In the genomic region with DNA sequence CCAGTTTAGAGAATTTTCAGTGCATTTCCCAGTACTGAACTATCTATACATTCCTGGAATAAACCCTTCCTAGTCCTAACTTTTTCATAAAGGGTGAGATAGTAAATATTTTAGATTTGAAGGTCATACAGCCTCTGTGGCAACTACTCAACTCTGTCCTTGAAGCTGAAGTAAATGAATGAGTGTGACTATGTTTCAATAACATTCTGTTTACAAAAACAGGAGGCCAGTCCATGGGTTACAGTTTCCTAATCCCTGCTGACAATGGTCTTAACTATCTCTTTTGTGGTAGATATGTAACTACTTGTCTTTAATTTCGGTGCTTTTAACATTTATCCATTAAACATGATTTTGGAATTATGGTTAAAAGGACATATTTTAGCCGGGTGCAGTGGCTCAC, we compare ENCODE assay signal across 1 cellular context.
TF ChIP-seq lines count a peak whose summit lies in the region.

No MANE protein-coding gene starts in this region.

TF ChIP-seq in HepG2, 621 proteins besides CTCF, POLR2A, EP300 and RAD21 (continued from another document and continues in another):
- TF ChIP-seq, protein P1, sequence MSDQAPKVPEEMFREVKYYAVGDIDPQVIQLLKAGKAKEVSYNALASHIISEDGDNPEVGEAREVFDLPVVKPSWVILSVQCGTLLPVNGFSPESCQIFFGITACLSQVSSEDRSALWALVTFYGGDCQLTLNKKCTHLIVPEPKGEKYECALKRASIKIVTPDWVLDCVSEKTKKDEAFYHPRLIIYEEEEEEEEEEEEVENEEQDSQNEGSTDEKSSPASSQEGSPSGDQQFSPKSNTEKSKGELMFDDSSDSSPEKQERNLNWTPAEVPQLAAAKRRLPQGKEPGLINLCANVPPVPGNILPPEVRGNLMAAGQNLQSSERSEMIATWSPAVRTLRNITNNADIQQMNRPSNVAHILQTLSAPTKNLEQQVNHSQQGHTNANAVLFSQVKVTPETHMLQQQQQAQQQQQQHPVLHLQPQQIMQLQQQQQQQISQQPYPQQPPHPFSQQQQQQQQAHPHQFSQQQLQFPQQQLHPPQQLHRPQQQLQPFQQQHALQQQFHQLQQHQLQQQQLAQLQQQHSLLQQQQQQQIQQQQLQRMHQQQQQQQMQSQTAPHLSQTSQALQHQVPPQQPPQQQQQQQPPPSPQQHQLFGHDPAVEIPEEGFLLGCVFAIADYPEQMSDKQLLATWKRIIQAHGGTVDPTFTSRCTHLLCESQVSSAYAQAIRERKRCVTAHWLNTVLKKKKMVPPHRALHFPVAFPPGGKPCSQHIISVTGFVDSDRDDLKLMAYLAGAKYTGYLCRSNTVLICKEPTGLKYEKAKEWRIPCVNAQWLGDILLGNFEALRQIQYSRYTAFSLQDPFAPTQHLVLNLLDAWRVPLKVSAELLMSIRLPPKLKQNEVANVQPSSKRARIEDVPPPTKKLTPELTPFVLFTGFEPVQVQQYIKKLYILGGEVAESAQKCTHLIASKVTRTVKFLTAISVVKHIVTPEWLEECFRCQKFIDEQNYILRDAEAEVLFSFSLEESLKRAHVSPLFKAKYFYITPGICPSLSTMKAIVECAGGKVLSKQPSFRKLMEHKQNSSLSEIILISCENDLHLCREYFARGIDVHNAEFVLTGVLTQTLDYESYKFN (CRISPR knock-in tag; conservative IDR thresholded peaks at IDR 0.05), result peak; percentile 92
- peak; percentile 44; the same call in 1 of the 2 replicates for TF ChIP-seq IRF2 (CRISPR knock-in tag; IDR thresholded peaks at IDR 0.05)
- TF ChIP-seq KDM6A (CRISPR knock-in tag; IDR thresholded peaks at IDR 0.05; ENCODE audit: low read depth), result peak; percentile 69
- peak; percentile 94 for TF ChIP-seq DPF2 (CRISPR knock-in tag; IDR thresholded peaks at IDR 0.05; ENCODE audit: borderline replicate concordance, low read depth)
- TF ChIP-seq FOXA1 (IDR thresholded peaks at IDR 0.05), result no peak
- TF ChIP-seq FOXA1 (CRISPR knock-in tag; IDR thresholded peaks at IDR 0.05), result peak; percentile 85
- TF ChIP-seq, protein P2, sequence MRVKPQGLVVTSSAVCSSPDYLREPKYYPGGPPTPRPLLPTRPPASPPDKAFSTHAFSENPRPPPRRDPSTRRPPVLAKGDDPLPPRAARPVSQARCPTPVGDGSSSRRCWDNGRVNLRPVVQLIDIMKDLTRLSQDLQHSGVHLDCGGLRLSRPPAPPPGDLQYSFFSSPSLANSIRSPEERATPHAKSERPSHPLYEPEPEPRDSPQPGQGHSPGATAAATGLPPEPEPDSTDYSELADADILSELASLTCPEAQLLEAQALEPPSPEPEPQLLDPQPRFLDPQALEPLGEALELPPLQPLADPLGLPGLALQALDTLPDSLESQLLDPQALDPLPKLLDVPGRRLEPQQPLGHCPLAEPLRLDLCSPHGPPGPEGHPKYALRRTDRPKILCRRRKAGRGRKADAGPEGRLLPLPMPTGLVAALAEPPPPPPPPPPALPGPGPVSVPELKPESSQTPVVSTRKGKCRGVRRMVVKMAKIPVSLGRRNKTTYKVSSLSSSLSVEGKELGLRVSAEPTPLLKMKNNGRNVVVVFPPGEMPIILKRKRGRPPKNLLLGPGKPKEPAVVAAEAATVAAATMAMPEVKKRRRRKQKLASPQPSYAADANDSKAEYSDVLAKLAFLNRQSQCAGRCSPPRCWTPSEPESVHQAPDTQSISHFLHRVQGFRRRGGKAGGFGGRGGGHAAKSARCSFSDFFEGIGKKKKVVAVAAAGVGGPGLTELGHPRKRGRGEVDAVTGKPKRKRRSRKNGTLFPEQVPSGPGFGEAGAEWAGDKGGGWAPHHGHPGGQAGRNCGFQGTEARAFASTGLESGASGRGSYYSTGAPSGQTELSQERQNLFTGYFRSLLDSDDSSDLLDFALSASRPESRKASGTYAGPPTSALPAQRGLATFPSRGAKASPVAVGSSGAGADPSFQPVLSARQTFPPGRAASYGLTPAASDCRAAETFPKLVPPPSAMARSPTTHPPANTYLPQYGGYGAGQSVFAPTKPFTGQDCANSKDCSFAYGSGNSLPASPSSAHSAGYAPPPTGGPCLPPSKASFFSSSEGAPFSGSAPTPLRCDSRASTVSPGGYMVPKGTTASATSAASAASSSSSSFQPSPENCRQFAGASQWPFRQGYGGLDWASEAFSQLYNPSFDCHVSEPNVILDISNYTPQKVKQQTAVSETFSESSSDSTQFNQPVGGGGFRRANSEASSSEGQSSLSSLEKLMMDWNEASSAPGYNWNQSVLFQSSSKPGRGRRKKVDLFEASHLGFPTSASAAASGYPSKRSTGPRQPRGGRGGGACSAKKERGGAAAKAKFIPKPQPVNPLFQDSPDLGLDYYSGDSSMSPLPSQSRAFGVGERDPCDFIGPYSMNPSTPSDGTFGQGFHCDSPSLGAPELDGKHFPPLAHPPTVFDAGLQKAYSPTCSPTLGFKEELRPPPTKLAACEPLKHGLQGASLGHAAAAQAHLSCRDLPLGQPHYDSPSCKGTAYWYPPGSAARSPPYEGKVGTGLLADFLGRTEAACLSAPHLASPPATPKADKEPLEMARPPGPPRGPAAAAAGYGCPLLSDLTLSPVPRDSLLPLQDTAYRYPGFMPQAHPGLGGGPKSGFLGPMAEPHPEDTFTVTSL (CRISPR knock-in tag; IDR thresholded peaks at IDR 0.05; ENCODE audit: borderline replicate concordance), result peak; percentile 91; the same call in 1 of the 2 replicates
- TF ChIP-seq ESRRA (CRISPR knock-in tag; IDR thresholded peaks at IDR 0.05; ENCODE audit: low read depth), result peak; percentile 90
- TF ChIP-seq, protein P3, sequence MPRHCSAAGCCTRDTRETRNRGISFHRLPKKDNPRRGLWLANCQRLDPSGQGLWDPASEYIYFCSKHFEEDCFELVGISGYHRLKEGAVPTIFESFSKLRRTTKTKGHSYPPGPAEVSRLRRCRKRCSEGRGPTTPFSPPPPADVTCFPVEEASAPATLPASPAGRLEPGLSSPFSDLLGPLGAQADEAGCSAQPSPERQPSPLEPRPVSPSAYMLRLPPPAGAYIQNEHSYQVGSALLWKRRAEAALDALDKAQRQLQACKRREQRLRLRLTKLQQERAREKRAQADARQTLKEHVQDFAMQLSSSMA (CRISPR knock-in tag; IDR thresholded peaks at IDR 0.05), result no peak
- TF ChIP-seq, protein P4, sequence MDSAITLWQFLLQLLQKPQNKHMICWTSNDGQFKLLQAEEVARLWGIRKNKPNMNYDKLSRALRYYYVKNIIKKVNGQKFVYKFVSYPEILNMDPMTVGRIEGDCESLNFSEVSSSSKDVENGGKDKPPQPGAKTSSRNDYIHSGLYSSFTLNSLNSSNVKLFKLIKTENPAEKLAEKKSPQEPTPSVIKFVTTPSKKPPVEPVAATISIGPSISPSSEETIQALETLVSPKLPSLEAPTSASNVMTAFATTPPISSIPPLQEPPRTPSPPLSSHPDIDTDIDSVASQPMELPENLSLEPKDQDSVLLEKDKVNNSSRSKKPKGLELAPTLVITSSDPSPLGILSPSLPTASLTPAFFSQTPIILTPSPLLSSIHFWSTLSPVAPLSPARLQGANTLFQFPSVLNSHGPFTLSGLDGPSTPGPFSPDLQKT (CRISPR knock-in tag; IDR thresholded peaks at IDR 0.05; ENCODE audit: borderline replicate concordance), result no peak
- no peak for TF ChIP-seq ZBTB7A (CRISPR knock-in tag; IDR thresholded peaks at IDR 0.05)
- no peak for TF ChIP-seq CBFB (CRISPR knock-in tag; IDR thresholded peaks at IDR 0.05)
- peak; percentile 97 for TF ChIP-seq SOX5 (CRISPR knock-in tag; IDR thresholded peaks at IDR 0.05; ENCODE audit: borderline replicate concordance)
- TF ChIP-seq CCAR2 (optimal IDR thresholded peaks at IDR 0.05; ENCODE audit: low read depth, low read length), result no peak
- no peak for TF ChIP-seq ZC3H4 (CRISPR knock-in tag; IDR thresholded peaks at IDR 0.05; ENCODE audit: borderline replicate concordance)
- no peak for TF ChIP-seq MATR3 (CRISPR knock-in tag; IDR thresholded peaks at IDR 0.05)
- no peak for TF ChIP-seq FOXM1 (CRISPR knock-in tag; IDR thresholded peaks at IDR 0.05)
- no peak for TF ChIP-seq ZNF552 (CRISPR knock-in tag; IDR thresholded peaks at IDR 0.05; ENCODE audit: borderline replicate concordance)
- TF ChIP-seq, protein P5, sequence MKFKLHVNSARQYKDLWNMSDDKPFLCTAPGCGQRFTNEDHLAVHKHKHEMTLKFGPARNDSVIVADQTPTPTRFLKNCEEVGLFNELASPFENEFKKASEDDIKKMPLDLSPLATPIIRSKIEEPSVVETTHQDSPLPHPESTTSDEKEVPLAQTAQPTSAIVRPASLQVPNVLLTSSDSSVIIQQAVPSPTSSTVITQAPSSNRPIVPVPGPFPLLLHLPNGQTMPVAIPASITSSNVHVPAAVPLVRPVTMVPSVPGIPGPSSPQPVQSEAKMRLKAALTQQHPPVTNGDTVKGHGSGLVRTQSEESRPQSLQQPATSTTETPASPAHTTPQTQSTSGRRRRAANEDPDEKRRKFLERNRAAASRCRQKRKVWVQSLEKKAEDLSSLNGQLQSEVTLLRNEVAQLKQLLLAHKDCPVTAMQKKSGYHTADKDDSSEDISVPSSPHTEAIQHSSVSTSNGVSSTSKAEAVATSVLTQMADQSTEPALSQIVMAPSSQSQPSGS (CRISPR knock-in tag; IDR thresholded peaks at IDR 0.05), result peak; percentile 47; the same call in 1 of the 2 replicates
- TF ChIP-seq, protein P6, sequence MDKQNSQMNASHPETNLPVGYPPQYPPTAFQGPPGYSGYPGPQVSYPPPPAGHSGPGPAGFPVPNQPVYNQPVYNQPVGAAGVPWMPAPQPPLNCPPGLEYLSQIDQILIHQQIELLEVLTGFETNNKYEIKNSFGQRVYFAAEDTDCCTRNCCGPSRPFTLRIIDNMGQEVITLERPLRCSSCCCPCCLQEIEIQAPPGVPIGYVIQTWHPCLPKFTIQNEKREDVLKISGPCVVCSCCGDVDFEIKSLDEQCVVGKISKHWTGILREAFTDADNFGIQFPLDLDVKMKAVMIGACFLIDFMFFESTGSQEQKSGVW (CRISPR knock-in tag; IDR thresholded peaks at IDR 0.05; ENCODE audit: borderline replicate concordance), result no peak
- TF ChIP-seq, protein P7, sequence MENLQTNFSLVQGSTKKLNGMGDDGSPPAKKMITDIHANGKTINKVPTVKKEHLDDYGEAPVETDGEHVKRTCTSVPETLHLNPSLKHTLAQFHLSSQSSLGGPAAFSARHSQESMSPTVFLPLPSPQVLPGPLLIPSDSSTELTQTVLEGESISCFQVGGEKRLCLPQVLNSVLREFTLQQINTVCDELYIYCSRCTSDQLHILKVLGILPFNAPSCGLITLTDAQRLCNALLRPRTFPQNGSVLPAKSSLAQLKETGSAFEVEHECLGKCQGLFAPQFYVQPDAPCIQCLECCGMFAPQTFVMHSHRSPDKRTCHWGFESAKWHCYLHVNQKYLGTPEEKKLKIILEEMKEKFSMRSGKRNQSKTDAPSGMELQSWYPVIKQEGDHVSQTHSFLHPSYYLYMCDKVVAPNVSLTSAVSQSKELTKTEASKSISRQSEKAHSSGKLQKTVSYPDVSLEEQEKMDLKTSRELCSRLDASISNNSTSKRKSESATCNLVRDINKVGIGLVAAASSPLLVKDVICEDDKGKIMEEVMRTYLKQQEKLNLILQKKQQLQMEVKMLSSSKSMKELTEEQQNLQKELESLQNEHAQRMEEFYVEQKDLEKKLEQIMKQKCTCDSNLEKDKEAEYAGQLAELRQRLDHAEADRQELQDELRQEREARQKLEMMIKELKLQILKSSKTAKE (CRISPR knock-in tag; IDR thresholded peaks at IDR 0.05; ENCODE audit: borderline replicate concordance), result no peak
- no peak for TF ChIP-seq ZNF282 (IDR thresholded peaks at IDR 0.05; ENCODE audit: partially characterized antibody)
- peak; percentile 64 for TF ChIP-seq NR2F6 (IDR thresholded peaks at IDR 0.05)
- peak; percentile 62; the same call in 1 of the 2 replicates for TF ChIP-seq NR2F6 (CRISPR knock-in tag; IDR thresholded peaks at IDR 0.05)
- peak; percentile 69 for TF ChIP-seq TEAD3 (CRISPR knock-in tag; optimal IDR thresholded peaks at IDR 0.05; ENCODE audit: borderline replicate concordance)
- peak; percentile 65; the same call in 1 of the 2 replicates for TF ChIP-seq ZSCAN9 (CRISPR knock-in tag; IDR thresholded peaks at IDR 0.05; ENCODE audit: borderline replicate concordance)
- TF ChIP-seq FOXO1 (CRISPR knock-in tag; IDR thresholded peaks at IDR 0.05), result peak; percentile 96
- peak; percentile 56; the same call in 1 of the 2 replicates for TF ChIP-seq RCOR2 (CRISPR knock-in tag; IDR thresholded peaks at IDR 0.05)
- TF ChIP-seq NR2F1 (CRISPR knock-in tag; IDR thresholded peaks at IDR 0.05), result peak in 1 of 2 experiments; percentile 33; a peak in 1 of 4 replicates
- TF ChIP-seq, protein P8, sequence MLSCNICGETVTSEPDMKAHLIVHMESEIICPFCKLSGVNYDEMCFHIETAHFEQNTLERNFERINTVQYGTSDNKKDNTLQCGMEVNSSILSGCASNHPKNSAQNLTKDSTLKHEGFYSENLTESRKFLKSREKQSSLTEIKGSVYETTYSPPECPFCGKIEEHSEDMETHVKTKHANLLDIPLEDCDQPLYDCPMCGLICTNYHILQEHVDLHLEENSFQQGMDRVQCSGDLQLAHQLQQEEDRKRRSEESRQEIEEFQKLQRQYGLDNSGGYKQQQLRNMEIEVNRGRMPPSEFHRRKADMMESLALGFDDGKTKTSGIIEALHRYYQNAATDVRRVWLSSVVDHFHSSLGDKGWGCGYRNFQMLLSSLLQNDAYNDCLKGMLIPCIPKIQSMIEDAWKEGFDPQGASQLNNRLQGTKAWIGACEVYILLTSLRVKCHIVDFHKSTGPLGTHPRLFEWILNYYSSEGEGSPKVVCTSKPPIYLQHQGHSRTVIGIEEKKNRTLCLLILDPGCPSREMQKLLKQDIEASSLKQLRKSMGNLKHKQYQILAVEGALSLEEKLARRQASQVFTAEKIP (CRISPR knock-in tag; IDR thresholded peaks at IDR 0.05; ENCODE audit: borderline replicate concordance), result no peak
- peak; percentile 22; the same call in 1 of the 2 replicates for TF ChIP-seq ZKSCAN8 (CRISPR knock-in tag; IDR thresholded peaks at IDR 0.05; ENCODE audit: borderline replicate concordance)
- TF ChIP-seq PITX1 (CRISPR knock-in tag; IDR thresholded peaks at IDR 0.05), result peak; percentile 90
- peak; percentile 84; the same call in 1 of the 2 replicates for TF ChIP-seq SALL1 (CRISPR knock-in tag; IDR thresholded peaks at IDR 0.05)
- TF ChIP-seq, protein P9, sequence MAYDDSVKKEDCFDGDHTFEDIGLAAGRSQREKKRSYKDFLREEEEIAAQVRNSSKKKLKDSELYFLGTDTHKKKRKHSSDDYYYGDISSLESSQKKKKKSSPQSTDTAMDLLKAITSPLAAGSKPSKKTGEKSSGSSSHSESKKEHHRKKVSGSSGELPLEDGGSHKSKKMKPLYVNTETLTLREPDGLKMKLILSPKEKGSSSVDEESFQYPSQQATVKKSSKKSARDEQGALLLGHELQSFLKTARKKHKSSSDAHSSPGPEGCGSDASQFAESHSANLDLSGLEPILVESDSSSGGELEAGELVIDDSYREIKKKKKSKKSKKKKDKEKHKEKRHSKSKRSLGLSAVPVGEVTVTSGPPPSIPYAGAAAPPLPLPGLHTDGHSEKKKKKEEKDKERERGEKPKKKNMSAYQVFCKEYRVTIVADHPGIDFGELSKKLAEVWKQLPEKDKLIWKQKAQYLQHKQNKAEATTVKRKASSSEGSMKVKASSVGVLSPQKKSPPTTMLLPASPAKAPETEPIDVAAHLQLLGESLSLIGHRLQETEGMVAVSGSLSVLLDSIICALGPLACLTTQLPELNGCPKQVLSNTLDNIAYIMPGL (CRISPR knock-in tag; IDR thresholded peaks at IDR 0.05; ENCODE audit: borderline replicate concordance in 1 of 2, low read depth in 1 of 2), result no peak
- peak; percentile 64; the same call in 1 of the 2 replicates for TF ChIP-seq GATA4 (IDR thresholded peaks at IDR 0.05; ENCODE audit: borderline replicate concordance, low read depth)
- TF ChIP-seq RARA (CRISPR knock-in tag; IDR thresholded peaks at IDR 0.05), result peak; percentile 72
